8 cellular contexts compared by ENCODE assay signal in genomic region chr1:79497193-79497773, GRCh38.
DNase-seq lines count a peak whose midpoint lies in the region; ATAC-seq and TF ChIP-seq lines count a peak whose summit lies in the region.

No MANE protein-coding gene starts in this region.

- peaks cover 9% of the 10 kb centered on the region for H3K4me1 ChIP-seq in OCI-LY3 (ENCODE audit: low read length)

- H3K27me3 ChIP-seq in OCI-LY3 (ENCODE audit: low read depth, low read length) = no peaks in the 10 kb centered on the region

- no peak overlapping the region for H3K4me2 ChIP-seq in OCI-LY3 (ENCODE audit: low read length)

- no peaks in the 10 kb centered on the region for H3K79me2 ChIP-seq in OCI-LY3 (ENCODE audit: low read length)

- H4K20me1 ChIP-seq in OCI-LY3 (ENCODE audit: insufficient read depth, low read length) = no peaks in the 10 kb centered on the region

- H3K9me3 ChIP-seq in OCI-LY3 (ENCODE audit: insufficient read depth, low read length) = no peaks in the 10 kb centered on the region

- no peak overlapping the region for H2AFZ ChIP-seq in OCI-LY3 (ENCODE audit: low read depth, low read length)

- H3K27ac ChIP-seq in OCI-LY3 (ENCODE audit: low read length) = no peak overlapping the region

- TF ChIP-seq CTCF in OCI-LY3 (IDR thresholded peaks at IDR 0.05; ENCODE audit: low read depth, low read length) (peak; percentile 91), epithelial cell of proximal tubule (conservative IDR thresholded peaks at IDR 0.05; ENCODE audit: low read depth, low read length) (peak; percentile 99)

- no peaks in the 10 kb centered on the region for H3K36me3 ChIP-seq in OCI-LY3 (replicated peaks; ENCODE audit: low read depth, low read length)

- DNase-seq in EH (ENCODE audit: low read depth) (peak; percentile 42), epithelial cell of proximal tubule (ENCODE audit: low read depth) (no peak), pons (ENCODE audit: low spot score) (peak; percentile 30), NCI-H1092 (lab: John Stamatoyannopoulos, UW) (no peak)
- no peak for DNase-seq in activated CD4-positive, alpha-beta T cell treated with anti-CD3 and anti-CD28 coated beads, Interleukin-2, amount 50 U/mL, for 1 hour

- H3K4me3 ChIP-seq in OCI-LY3 (ENCODE audit: low read length) (no peak overlapping the region), epithelial cell of proximal tubule (ENCODE audit: low read depth, low read length) (no peak overlapping the region)

- H3K9ac ChIP-seq in OCI-LY3 (ENCODE audit: low read length) = no peak overlapping the region

- ATAC-seq in GM19452 (IDR thresholded peaks at IDR 0.05; ENCODE audit: unreplicated experiment) (peak; percentile 88), HG03521 (IDR thresholded peaks at IDR 0.05; ENCODE audit: unreplicated experiment) (peak; percentile 69)

Comparison
In these comparisons a context has a peak if more than half of its experiments do, and no peak if none do; other contexts are left out.
1. DNase-seq: peak in EH (single experiment) and pons (single experiment); none in epithelial cell of proximal tubule (single experiment), NCI-H1092 (single experiment) and activated CD4-positive, alpha-beta T cell treated with anti-CD3 and anti-CD28 coated beads, Interleukin-2, amount 50 U/mL, for 1 hour (single experiment).